ENCODE assay signal across 1 cellular context in the genomic region with DNA sequence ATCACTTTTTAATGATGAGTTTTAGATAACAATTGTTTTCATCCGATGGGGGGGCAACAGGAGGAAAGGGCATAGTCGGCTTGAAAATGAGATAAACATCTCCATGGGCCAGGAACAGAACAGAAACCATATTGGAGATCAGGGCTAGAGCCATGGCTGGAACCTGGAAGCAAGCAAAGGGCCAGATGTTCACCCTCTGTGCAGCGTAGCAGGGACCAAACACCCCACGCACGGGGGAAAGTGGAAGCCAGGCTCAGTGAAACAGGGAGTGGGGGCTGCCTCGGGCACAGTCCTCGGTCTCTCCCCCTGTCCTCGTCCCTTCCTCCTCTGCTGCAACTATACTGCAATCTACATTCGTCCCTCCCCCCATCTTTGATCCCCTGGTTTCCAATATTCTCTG.
A peak's percentile ranks its signal among the peaks of the same experiment; 100 is the strongest.
TF ChIP-seq lines count a peak whose summit lies in the region.

No MANE protein-coding gene starts in this region.

TF ChIP-seq in K562, 482 proteins besides CTCF, POLR2A, EP300 and RAD21 (continued from another document and continues in another):
- TF ChIP-seq, protein P1, sequence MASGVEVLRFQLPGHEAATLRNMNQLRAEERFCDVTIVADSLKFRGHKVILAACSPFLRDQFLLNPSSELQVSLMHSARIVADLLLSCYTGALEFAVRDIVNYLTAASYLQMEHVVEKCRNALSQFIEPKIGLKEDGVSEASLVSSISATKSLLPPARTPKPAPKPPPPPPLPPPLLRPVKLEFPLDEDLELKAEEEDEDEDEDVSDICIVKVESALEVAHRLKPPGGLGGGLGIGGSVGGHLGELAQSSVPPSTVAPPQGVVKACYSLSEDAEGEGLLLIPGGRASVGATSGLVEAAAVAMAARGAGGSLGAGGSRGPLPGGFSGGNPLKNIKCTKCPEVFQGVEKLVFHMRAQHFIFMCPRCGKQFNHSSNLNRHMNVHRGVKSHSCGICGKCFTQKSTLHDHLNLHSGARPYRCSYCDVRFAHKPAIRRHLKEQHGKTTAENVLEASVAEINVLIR (CRISPR knock-in tag; IDR thresholded peaks at IDR 0.05), result peak; percentile 69
- no peak for TF ChIP-seq MIER1 (IDR thresholded peaks at IDR 0.05; ENCODE audit: low read depth)
- TF ChIP-seq CBFA2T2 (conservative IDR thresholded peaks at IDR 0.05), result no peak
- no peak for TF ChIP-seq CREBBP (IDR thresholded peaks at IDR 0.05; ENCODE audit: low read depth, low read length)
- TF ChIP-seq, protein P2, sequence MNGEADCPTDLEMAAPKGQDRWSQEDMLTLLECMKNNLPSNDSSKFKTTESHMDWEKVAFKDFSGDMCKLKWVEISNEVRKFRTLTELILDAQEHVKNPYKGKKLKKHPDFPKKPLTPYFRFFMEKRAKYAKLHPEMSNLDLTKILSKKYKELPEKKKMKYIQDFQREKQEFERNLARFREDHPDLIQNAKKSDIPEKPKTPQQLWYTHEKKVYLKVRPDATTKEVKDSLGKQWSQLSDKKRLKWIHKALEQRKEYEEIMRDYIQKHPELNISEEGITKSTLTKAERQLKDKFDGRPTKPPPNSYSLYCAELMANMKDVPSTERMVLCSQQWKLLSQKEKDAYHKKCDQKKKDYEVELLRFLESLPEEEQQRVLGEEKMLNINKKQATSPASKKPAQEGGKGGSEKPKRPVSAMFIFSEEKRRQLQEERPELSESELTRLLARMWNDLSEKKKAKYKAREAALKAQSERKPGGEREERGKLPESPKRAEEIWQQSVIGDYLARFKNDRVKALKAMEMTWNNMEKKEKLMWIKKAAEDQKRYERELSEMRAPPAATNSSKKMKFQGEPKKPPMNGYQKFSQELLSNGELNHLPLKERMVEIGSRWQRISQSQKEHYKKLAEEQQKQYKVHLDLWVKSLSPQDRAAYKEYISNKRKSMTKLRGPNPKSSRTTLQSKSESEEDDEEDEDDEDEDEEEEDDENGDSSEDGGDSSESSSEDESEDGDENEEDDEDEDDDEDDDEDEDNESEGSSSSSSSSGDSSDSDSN (IDR thresholded peaks at IDR 0.05; ENCODE audit: borderline replicate concordance in 1 of 2, low read depth in 2 of 2, low read length in 2 of 2), result no peak
- TF ChIP-seq TARDBP (IDR thresholded peaks at IDR 0.05), result no peak
- no peak for TF ChIP-seq ESRRA (IDR thresholded peaks at IDR 0.05; ENCODE audit: borderline replicate concordance, low read depth)
- no peak for TF ChIP-seq ZC3H11A (IDR thresholded peaks at IDR 0.05; ENCODE audit: low read depth, low read length)
- peak; percentile 94 for TF ChIP-seq KLF6 (CRISPR knock-in tag; IDR thresholded peaks at IDR 0.05; ENCODE audit: borderline replicate concordance)
- no peak for TF ChIP-seq ARID2 (IDR thresholded peaks at IDR 0.05)
- TF ChIP-seq ZNF384 (IDR thresholded peaks at IDR 0.05; ENCODE audit: low read depth, low read length), result no peak
- TF ChIP-seq BRF1 (IDR thresholded peaks at IDR 0.05; ENCODE audit: borderline replicate concordance, extremely low read depth, insufficient read length), result no peak
- TF ChIP-seq, protein P3, sequence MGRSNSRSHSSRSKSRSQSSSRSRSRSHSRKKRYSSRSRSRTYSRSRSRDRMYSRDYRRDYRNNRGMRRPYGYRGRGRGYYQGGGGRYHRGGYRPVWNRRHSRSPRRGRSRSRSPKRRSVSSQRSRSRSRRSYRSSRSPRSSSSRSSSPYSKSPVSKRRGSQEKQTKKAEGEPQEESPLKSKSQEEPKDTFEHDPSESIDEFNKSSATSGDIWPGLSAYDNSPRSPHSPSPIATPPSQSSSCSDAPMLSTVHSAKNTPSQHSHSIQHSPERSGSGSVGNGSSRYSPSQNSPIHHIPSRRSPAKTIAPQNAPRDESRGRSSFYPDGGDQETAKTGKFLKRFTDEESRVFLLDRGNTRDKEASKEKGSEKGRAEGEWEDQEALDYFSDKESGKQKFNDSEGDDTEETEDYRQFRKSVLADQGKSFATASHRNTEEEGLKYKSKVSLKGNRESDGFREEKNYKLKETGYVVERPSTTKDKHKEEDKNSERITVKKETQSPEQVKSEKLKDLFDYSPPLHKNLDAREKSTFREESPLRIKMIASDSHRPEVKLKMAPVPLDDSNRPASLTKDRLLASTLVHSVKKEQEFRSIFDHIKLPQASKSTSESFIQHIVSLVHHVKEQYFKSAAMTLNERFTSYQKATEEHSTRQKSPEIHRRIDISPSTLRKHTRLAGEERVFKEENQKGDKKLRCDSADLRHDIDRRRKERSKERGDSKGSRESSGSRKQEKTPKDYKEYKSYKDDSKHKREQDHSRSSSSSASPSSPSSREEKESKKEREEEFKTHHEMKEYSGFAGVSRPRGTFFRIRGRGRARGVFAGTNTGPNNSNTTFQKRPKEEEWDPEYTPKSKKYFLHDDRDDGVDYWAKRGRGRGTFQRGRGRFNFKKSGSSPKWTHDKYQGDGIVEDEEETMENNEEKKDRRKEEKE (IDR thresholded peaks at IDR 0.05; ENCODE audit: borderline replicate concordance in 1 of 2, control insufficient read depth in 1 of 2, low read depth in 2 of 2, low read length in 1 of 2), result no peak
- no peak for TF ChIP-seq ZNF232 (CRISPR knock-in tag; IDR thresholded peaks at IDR 0.05)
- TF ChIP-seq, protein P4, sequence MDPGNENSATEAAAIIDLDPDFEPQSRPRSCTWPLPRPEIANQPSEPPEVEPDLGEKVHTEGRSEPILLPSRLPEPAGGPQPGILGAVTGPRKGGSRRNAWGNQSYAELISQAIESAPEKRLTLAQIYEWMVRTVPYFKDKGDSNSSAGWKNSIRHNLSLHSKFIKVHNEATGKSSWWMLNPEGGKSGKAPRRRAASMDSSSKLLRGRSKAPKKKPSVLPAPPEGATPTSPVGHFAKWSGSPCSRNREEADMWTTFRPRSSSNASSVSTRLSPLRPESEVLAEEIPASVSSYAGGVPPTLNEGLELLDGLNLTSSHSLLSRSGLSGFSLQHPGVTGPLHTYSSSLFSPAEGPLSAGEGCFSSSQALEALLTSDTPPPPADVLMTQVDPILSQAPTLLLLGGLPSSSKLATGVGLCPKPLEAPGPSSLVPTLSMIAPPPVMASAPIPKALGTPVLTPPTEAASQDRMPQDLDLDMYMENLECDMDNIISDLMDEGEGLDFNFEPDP (CRISPR knock-in tag; IDR thresholded peaks at IDR 0.05), result peak; percentile 74; the same call in 1 of the 2 replicates
- TF ChIP-seq GABPB1 (CRISPR knock-in tag; IDR thresholded peaks at IDR 0.05), result no peak
- TF ChIP-seq HEY1 (CRISPR knock-in tag; IDR thresholded peaks at IDR 0.05; ENCODE audit: borderline replicate concordance), result no peak
- TF ChIP-seq ZBTB1 (CRISPR knock-in tag; IDR thresholded peaks at IDR 0.05; ENCODE audit: borderline replicate concordance, low read depth), result no peak
- TF ChIP-seq ZNF445 (CRISPR knock-in tag; IDR thresholded peaks at IDR 0.05; ENCODE audit: low read depth), result no peak
- TF ChIP-seq, protein P5, sequence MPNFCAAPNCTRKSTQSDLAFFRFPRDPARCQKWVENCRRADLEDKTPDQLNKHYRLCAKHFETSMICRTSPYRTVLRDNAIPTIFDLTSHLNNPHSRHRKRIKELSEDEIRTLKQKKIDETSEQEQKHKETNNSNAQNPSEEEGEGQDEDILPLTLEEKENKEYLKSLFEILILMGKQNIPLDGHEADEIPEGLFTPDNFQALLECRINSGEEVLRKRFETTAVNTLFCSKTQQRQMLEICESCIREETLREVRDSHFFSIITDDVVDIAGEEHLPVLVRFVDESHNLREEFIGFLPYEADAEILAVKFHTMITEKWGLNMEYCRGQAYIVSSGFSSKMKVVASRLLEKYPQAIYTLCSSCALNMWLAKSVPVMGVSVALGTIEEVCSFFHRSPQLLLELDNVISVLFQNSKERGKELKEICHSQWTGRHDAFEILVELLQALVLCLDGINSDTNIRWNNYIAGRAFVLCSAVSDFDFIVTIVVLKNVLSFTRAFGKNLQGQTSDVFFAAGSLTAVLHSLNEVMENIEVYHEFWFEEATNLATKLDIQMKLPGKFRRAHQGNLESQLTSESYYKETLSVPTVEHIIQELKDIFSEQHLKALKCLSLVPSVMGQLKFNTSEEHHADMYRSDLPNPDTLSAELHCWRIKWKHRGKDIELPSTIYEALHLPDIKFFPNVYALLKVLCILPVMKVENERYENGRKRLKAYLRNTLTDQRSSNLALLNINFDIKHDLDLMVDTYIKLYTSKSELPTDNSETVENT (CRISPR knock-in tag; IDR thresholded peaks at IDR 0.05), result no peak
- no peak for TF ChIP-seq SIX5 (IDR thresholded peaks at IDR 0.05; ENCODE audit: borderline replicate concordance in 1 of 2, insufficient read depth in 1 of 2, low read depth in 1 of 2, low read length in 2 of 2)
- no peak for TF ChIP-seq FOSL1 (tag; conservative IDR thresholded peaks at IDR 0.05)
- TF ChIP-seq MCM2 (IDR thresholded peaks at IDR 0.05; ENCODE audit: low read depth), result no peak
- TF ChIP-seq CXXC5 (CRISPR knock-in tag; IDR thresholded peaks at IDR 0.05), result peak; percentile 90
- TF ChIP-seq ZNF780A (CRISPR knock-in tag; IDR thresholded peaks at IDR 0.05), result no peak
- TF ChIP-seq HDAC8 (tag; IDR thresholded peaks at IDR 0.05), result peak; percentile 89; the same call in 1 of the 2 replicates
- TF ChIP-seq MYNN (IDR thresholded peaks at IDR 0.05), result no peak
- TF ChIP-seq MYNN (CRISPR knock-in tag; IDR thresholded peaks at IDR 0.05), result no peak
- TF ChIP-seq, protein P6, sequence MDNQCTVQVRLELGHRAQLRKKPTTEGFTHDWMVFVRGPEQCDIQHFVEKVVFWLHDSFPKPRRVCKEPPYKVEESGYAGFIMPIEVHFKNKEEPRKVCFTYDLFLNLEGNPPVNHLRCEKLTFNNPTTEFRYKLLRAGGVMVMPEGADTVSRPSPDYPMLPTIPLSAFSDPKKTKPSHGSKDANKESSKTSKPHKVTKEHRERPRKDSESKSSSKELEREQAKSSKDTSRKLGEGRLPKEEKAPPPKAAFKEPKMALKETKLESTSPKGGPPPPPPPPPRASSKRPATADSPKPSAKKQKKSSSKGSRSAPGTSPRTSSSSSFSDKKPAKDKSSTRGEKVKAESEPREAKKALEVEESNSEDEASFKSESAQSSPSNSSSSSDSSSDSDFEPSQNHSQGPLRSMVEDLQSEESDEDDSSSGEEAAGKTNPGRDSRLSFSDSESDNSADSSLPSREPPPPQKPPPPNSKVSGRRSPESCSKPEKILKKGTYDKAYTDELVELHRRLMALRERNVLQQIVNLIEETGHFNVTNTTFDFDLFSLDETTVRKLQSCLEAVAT (IDR thresholded peaks at IDR 0.05), result no peak
- TF ChIP-seq ZSCAN32 (CRISPR knock-in tag; IDR thresholded peaks at IDR 0.05), result no peak
- no peak for TF ChIP-seq ZNF12 (CRISPR knock-in tag; IDR thresholded peaks at IDR 0.05)
- TF ChIP-seq ZNF764 (CRISPR knock-in tag; IDR thresholded peaks at IDR 0.05; ENCODE audit: low read depth), result no peak
- peak; percentile 88 for TF ChIP-seq PTTG1 (tag; IDR thresholded peaks at IDR 0.05; ENCODE audit: low read depth)
- TF ChIP-seq TOE1 (IDR thresholded peaks at IDR 0.05; ENCODE audit: borderline replicate concordance), result no peak
- no peak for TF ChIP-seq TOE1 (CRISPR knock-in tag; IDR thresholded peaks at IDR 0.05; ENCODE audit: borderline replicate concordance, low read depth)
- TF ChIP-seq ZNF77 (CRISPR knock-in tag; IDR thresholded peaks at IDR 0.05), result no peak
- TF ChIP-seq SIRT6 (IDR thresholded peaks at IDR 0.05; ENCODE audit: low read depth, low read length), result no peak
- TF ChIP-seq NCOA4 (IDR thresholded peaks at IDR 0.05; ENCODE audit: partially characterized antibody), result no peak
- TF ChIP-seq CBX1 (IDR thresholded peaks at IDR 0.05; ENCODE audit: low read depth), result no peak
- no peak for TF ChIP-seq LARP7 (IDR thresholded peaks at IDR 0.05)
- no peak for TF ChIP-seq FOS (IDR thresholded peaks at IDR 0.05; ENCODE audit: extremely low read depth, insufficient read length)
- no peak for TF ChIP-seq NELFE (IDR thresholded peaks at IDR 0.05; ENCODE audit: insufficient read depth, insufficient read length)
- TF ChIP-seq SRSF7 (optimal IDR thresholded peaks at IDR 0.05; ENCODE audit: low read depth, low read length), result no peak
- no peak for TF ChIP-seq ZNF57 (CRISPR knock-in tag; IDR thresholded peaks at IDR 0.05)
- TF ChIP-seq BMI1 (IDR thresholded peaks at IDR 0.05; ENCODE audit: low read length), result no peak
- no peak for TF ChIP-seq SRSF3 (IDR thresholded peaks at IDR 0.05; ENCODE audit: insufficient read depth, low read length)
- TF ChIP-seq MEF2A (IDR thresholded peaks at IDR 0.05; ENCODE audit: control insufficient read depth, low read depth, low read length), result no peak
- no peak for TF ChIP-seq ARID1B (IDR thresholded peaks at IDR 0.05)
- no peak for TF ChIP-seq ZNF174 (CRISPR knock-in tag; IDR thresholded peaks at IDR 0.05)
- no peak for TF ChIP-seq ZNF124 (CRISPR knock-in tag; IDR thresholded peaks at IDR 0.05)
- TF ChIP-seq NFIX (CRISPR knock-in tag; IDR thresholded peaks at IDR 0.05; ENCODE audit: low read depth), result peak; percentile 15; the same call in 1 of the 2 replicates
- TF ChIP-seq, protein P7, sequence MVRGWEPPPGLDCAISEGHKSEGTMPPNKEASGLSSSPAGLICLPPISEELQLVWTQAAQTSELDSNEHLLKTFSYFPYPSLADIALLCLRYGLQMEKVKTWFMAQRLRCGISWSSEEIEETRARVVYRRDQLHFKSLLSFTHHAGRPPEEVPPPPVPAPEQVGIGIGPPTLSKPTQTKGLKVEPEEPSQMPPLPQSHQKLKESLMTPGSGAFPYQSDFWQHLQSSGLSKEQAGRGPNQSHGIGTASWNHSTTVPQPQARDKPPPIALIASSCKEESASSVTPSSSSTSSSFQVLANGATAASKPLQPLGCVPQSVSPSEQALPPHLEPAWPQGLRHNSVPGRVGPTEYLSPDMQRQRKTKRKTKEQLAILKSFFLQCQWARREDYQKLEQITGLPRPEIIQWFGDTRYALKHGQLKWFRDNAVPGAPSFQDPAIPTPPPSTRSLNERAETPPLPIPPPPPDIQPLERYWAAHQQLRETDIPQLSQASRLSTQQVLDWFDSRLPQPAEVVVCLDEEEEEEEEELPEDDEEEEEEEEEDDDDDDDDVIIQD (CRISPR knock-in tag; IDR thresholded peaks at IDR 0.05), result no peak
- TF ChIP-seq ZNF766 (CRISPR knock-in tag; conservative IDR thresholded peaks at IDR 0.05), result peak; percentile 66; the same call in 1 of the 2 replicates
- TF ChIP-seq NR2C2 (CRISPR knock-in tag; IDR thresholded peaks at IDR 0.05), result no peak
- TF ChIP-seq NR2C2 (tag; IDR thresholded peaks at IDR 0.05), result peak; percentile 57
- TF ChIP-seq OTX1 (CRISPR knock-in tag; IDR thresholded peaks at IDR 0.05), result no peak
